Comparison of ENCODE assay signal across 8 cellular contexts in genomic region chr2:112626604-112627059, GRCh38. TPM values are rescaled to one million over a fixed set of nuclear protein-coding genes. Genes with fewer than 3 reads are reported as not detected.
A peak's percentile ranks its signal among the peaks of the same experiment; 100 is the strongest.
DNase-seq lines count a peak whose midpoint lies in the region; ATAC-seq, FAIRE-seq and TF ChIP-seq lines count a peak whose summit lies in the region.

No MANE protein-coding gene starts in this region.

- H3K4me1 ChIP-seq in mammary epithelial cell (ENCODE audit: insufficient read depth, low read length) = peaks cover 93% of the 10 kb centered on the region
- H3K4me1 ChIP-seq in keratinocyte (ENCODE audit: control insufficient read depth, extremely low read depth, insufficient read depth, low read length) = peaks cover 78% of the 10 kb centered on the region

- DNase-seq in AG09309 (ENCODE audit: low read depth) = peak; percentile 34
- peak; percentile 56 for DNase-seq in NCI-H146 (lab: John Stamatoyannopoulos, UW)
- DNase-seq in mammary epithelial cell = no peak
- DNase-seq in keratinocyte (ENCODE audit: low read depth, low spot score) = no peak
- peak; percentile 28 to 55 (median 44) for DNase-seq in stimulated activated CD4-positive, alpha-beta T cell treated with anti-CD3 and anti-CD28 coated beads, Interleukin-12 subunit alpha, Interleukin-12 subunit beta, amount 100 ng/mL, for 48 hours (ENCODE audit: low read depth in 2 of 3, low spot score in 1 of 3)

- no peaks in the 10 kb centered on the region for H3K9me1 ChIP-seq in keratinocyte (ENCODE audit: control insufficient read depth, extremely low read depth, insufficient read depth, low read length)

- H3K9me3 ChIP-seq in mammary epithelial cell (replicated peaks; ENCODE audit: insufficient read depth, low read length) = no peaks in the 10 kb centered on the region
- no peaks in the 10 kb centered on the region for H3K9me3 ChIP-seq in keratinocyte (ENCODE audit: control insufficient read depth, low read depth, low read length)

- dilution Hi-C loops in mammary epithelial cell (cut with HindIII; ENCODE audit: low sequenced_read_pairs) = no loop called here
- dilution Hi-C loops in keratinocyte (cut with MboI; ENCODE audit: extremely low pct_ligation_motif_present, low sequenced_read_pairs) = no loop called here

- peak; percentile 36 for FAIRE-seq in keratinocyte (lab: Jason Lieb, UNC)

- TF ChIP-seq CTCF in AG09309 (IDR thresholded peaks at IDR 0.05; ENCODE audit: control insufficient read depth, insufficient read depth, low read depth, low read length, missing control alignments) = peak; percentile 92
- TF ChIP-seq CTCF in WI38 (IDR thresholded peaks at IDR 0.05; ENCODE audit: low read depth, low read length) = peak; percentile 90
- peak; percentile 78 to 95 for TF ChIP-seq CTCF in mammary epithelial cell (conservative IDR thresholded peaks at IDR 0.05 in 1 of 2, IDR thresholded peaks at IDR 0.05 in 1 of 2; ENCODE audit: extremely low read depth in 1 of 2, insufficient read depth in 1 of 2, low read depth in 1 of 2, low read length in 2 of 2)
- TF ChIP-seq CTCF in keratinocyte (optimal IDR thresholded peaks at IDR 0.05 in 1 of 3, IDR thresholded peaks at IDR 0.05 in 1 of 3, conservative IDR thresholded peaks at IDR 0.05 in 1 of 3; ENCODE audit: extremely low read depth in 1 of 3, insufficient read depth in 2 of 3, low read length in 3 of 3) = peak; percentile 91 to 94 (median 91)

- H4K20me1 ChIP-seq in mammary epithelial cell (ENCODE audit: insufficient read depth, low read length) (no peaks in the 10 kb centered on the region), keratinocyte (ENCODE audit: control insufficient read depth, extremely low read depth, insufficient read depth, low read length) (no peaks in the 10 kb centered on the region)

- intact Hi-C loops in mammary epithelial cell (cut with micrococcal nuclease) = loop anchor here (1.0 to 10.0 kb wide), 6 partner anchors 19 to 328 kb away; partner anchors contain the start of gene SLC20A1

- H3K36me3 ChIP-seq in mammary epithelial cell (ENCODE audit: insufficient read depth, low read length) (no peaks in the 10 kb centered on the region), keratinocyte (ENCODE audit: control insufficient read depth in 2 of 2, extremely low read depth in 1 of 2, insufficient read depth in 2 of 2, low read length in 2 of 2) (no peaks in the 10 kb centered on the region)

- H3K27ac ChIP-seq in mammary epithelial cell (ENCODE audit: insufficient read depth, low read depth, low read length) = peak overlapping the region; percentile 98
- H3K27ac ChIP-seq in keratinocyte (ENCODE audit: control insufficient read depth, insufficient read depth, low read length) = peak overlapping the region; percentile 98

- ATAC-seq in GM18868 (IDR thresholded peaks at IDR 0.05; ENCODE audit: unreplicated experiment) (peak; percentile 61), GM18520 (IDR thresholded peaks at IDR 0.05; ENCODE audit: unreplicated experiment) (no peak)

- in situ Hi-C loops in mammary epithelial cell (cut with MboI; ENCODE audit: low sequenced_read_pairs in 2 of 2) = no loop called here

- no peaks in the 10 kb centered on the region for H3K27me3 ChIP-seq in mammary epithelial cell (ENCODE audit: insufficient read depth, low read length)
- H3K27me3 ChIP-seq in keratinocyte (ENCODE audit: control insufficient read depth, extremely low read depth, insufficient read depth, low read length) = no peaks in the 10 kb centered on the region

- BruUV-seq in mammary epithelial cell (replicated peaks; lab: Mats Ljungman, UMichigan) = no TSS peak

- peak overlapping the region; percentile 71 for H3K4me2 ChIP-seq in mammary epithelial cell (ENCODE audit: insufficient read depth, low read depth, low read length)
- peak overlapping the region; percentile 92 for H3K4me2 ChIP-seq in keratinocyte (ENCODE audit: control insufficient read depth, extremely low read depth, insufficient read depth, low read depth, low read length)

- peaks cover 17% of the 10 kb centered on the region for H3K79me2 ChIP-seq in mammary epithelial cell (ENCODE audit: insufficient read depth, low read length)
- H3K79me2 ChIP-seq in keratinocyte (ENCODE audit: control insufficient read depth, insufficient read depth, low read length) = no peaks in the 10 kb centered on the region

- H2AFZ ChIP-seq in mammary epithelial cell (ENCODE audit: low read depth, low read length) (no peak overlapping the region), keratinocyte (ENCODE audit: control insufficient read depth, low read length) (no peak overlapping the region)

- CTCF ChIA-PET in mammary epithelial cell (lab: Charles Lee; ENCODE audit: low non-redundant PET) = interaction anchor here (0.6 to 0.8 kb wide), 5 partner anchors 18 to 186 kb away, joined by 3 to 6 read pairs (median 4); no protein-coding TSS in a partner anchor

- WGBS in mammary epithelial cell (ENCODE audit: low coverage, missing lambda C conversion rate) = 5% methylated on average over 7 of the region's 7 CpGs

- H3K9ac ChIP-seq in mammary epithelial cell (ENCODE audit: insufficient read depth, low read length) (peak overlapping the region; percentile 67), keratinocyte (ENCODE audit: control insufficient read depth, extremely low read depth, insufficient read depth, low read length) (peak overlapping the region; percentile 75)

- peak overlapping the region; percentile 36 for H3K4me3 ChIP-seq in AG09309 (ENCODE audit: control insufficient read depth, low read depth, low read length)
- H3K4me3 ChIP-seq in WI38 (ENCODE audit: low read depth, low read length) = peak overlapping the region; percentile 34
- H3K4me3 ChIP-seq in mammary epithelial cell (replicated peaks in 1 of 3; ENCODE audit: insufficient read depth in 1 of 3, low read depth in 2 of 3, low read length in 3 of 3) = peak overlapping the region in 2 of 3 experiments; percentile 28 to 33
- H3K4me3 ChIP-seq in keratinocyte (ENCODE audit: control insufficient read depth in 2 of 3, extremely low read depth in 1 of 3, insufficient read depth in 2 of 3, low read depth in 1 of 3, low read length in 3 of 3) = peak overlapping the region in 2 of 3 experiments; percentile 47 to 53

RNA-seq across cellular contexts. Expression of gene SLC20A1, which starts 19.1 kb away (rescaled TPM):
- total RNA-seq in mammary epithelial cell = 100 to 1,000 TPM; 227 to 533 TPM
- polyA plus RNA-seq in mammary epithelial cell = 441 TPM
- 761 TPM for polyA minus RNA-seq in mammary epithelial cell
- 148 to 415 TPM (median 265 TPM) in 3 replicates for polyA plus RNA-seq in keratinocyte
- 105 TPM for polyA plus RNA-seq in keratinocyte (2011; ENCODE audit: low read depth)
- polyA plus RNA-seq in keratinocyte (2011; cell fraction: cytosol; rRNA removed) = 121 and 155 TPM in 2 replicates
- 666 and 718 TPM in 2 replicates for polyA plus RNA-seq in keratinocyte (2011; cell fraction: nucleus; rRNA removed)
- 146 and 277 TPM in 2 replicates for polyA plus RNA-seq in keratinocyte (2012; ENCODE audit: low replicate concordance)
- polyA minus RNA-seq in keratinocyte = 165 to 429 TPM (median 221 TPM) in 3 replicates
- 131 TPM for polyA minus RNA-seq in keratinocyte (2011; cell fraction: cytosol; rRNA and poly(A)+ RNA removed)
- 344 and 723 TPM in 2 replicates for polyA minus RNA-seq in keratinocyte (2011; cell fraction: nucleus; rRNA and poly(A)+ RNA removed)

RNA-seq across cellular contexts. Expression of gene CHCHD5, which starts 42.2 kb away (rescaled TPM):
- 10 to 100 TPM; 10.2 to 42.6 TPM for total RNA-seq in mammary epithelial cell
- polyA plus RNA-seq in mammary epithelial cell = 32.6 TPM
- 19.7 TPM for polyA minus RNA-seq in mammary epithelial cell
- polyA plus RNA-seq in keratinocyte = 17.6 to 30.1 TPM (median 17.9 TPM) in 3 replicates
- polyA plus RNA-seq in keratinocyte (2011; ENCODE audit: low read depth) = 7.3 TPM
- polyA plus RNA-seq in keratinocyte (2011; cell fraction: cytosol; rRNA removed) = 9.9 and 27.7 TPM in 2 replicates
- polyA plus RNA-seq in keratinocyte (2011; cell fraction: nucleus; rRNA removed) = 7.4 TPM in 2 replicates
- 32.9 and 59.8 TPM in 2 replicates for polyA plus RNA-seq in keratinocyte (2012; ENCODE audit: low replicate concordance)
- 6.6 to 46.2 TPM (median 8.2 TPM) in 3 replicates for polyA minus RNA-seq in keratinocyte
- 14.8 TPM for polyA minus RNA-seq in keratinocyte (2011; cell fraction: cytosol; rRNA and poly(A)+ RNA removed)
- polyA minus RNA-seq in keratinocyte (2011; cell fraction: nucleus; rRNA and poly(A)+ RNA removed) = 0.84 and 3.3 TPM in 2 replicates

Comparison
In these comparisons a context has a peak if more than half of its experiments do, and no peak if none do; other contexts are left out.
1. DNase-seq: peak in AG09309 (single experiment), NCI-H146 (single experiment) and stimulated activated CD4-positive, alpha-beta T cell treated with anti-CD3 and anti-CD28 coated beads, Interleukin-12 subunit alpha, Interleukin-12 subunit beta, amount 100 ng/mL, for 48 hours (3 of 3); none in mammary epithelial cell (single experiment) and keratinocyte (single experiment).
2. Peak in every context shown above with its lines, with median percentiles within 50 percentile points of each other: H3K4me3 ChIP-seq and CTCF ChIP-seq.